In genomic region chr13:19635926-19636325, GRCh38 we compare ENCODE assay signal across 8 cellular contexts. TPM values are rescaled to one million over a fixed set of nuclear protein-coding genes. Genes with fewer than 3 reads are reported as not detected.
DNase-seq lines count a peak whose midpoint lies in the region; ATAC-seq, FAIRE-seq and TF ChIP-seq lines count a peak whose summit lies in the region.
"Not testable (repeated sequence)": the region's sequence is repeated elsewhere in the genome, so short reads cannot be mapped to it uniquely, and the experiment has no call there.

No MANE protein-coding gene starts in this region.

- RAD21 ChIA-PET in GM12878 (lab: Charles Lee; ENCODE audit: unreplicated experiment) = not testable (repeated sequence)

- peaks cover 61% of the 10 kb centered on the region for H3K4me1 ChIP-seq in CD4-positive, alpha-beta memory T cell (ENCODE audit: insufficient read depth, low read length)
- H3K4me1 ChIP-seq in Loucy (ENCODE audit: insufficient read depth, low read length, poor library complexity, severe bottlenecking) (peaks cover 36% of the 10 kb centered on the region), hepatocyte (ENCODE audit: insufficient read depth) (peaks cover 17% of the 10 kb centered on the region)
- H3K4me1 ChIP-seq in GM12878 (ENCODE audit: control insufficient read depth, insufficient read depth, low read length) = not testable (repeated sequence)

- peak overlapping the region; percentile 87 for H3K9ac ChIP-seq in Loucy (ENCODE audit: low read depth, low read length, poor library complexity, severe bottlenecking)
- H3K9ac ChIP-seq in GM12878 (ENCODE audit: control insufficient read depth, insufficient read depth, low read length) = not testable (repeated sequence)

- not testable (repeated sequence) for H2AFZ ChIP-seq in Loucy (ENCODE audit: low read length); GM12878 (ENCODE audit: control insufficient read depth, low read depth, low read length); hepatocyte

- TF ChIP-seq CTCF in Loucy (conservative IDR thresholded peaks at IDR 0.05; ENCODE audit: low read length); WTC11 (IDR thresholded peaks at IDR 0.05); GM12878 (IDR thresholded peaks at IDR 0.05 in 2 of 3, conservative IDR thresholded peaks at IDR 0.05 in 1 of 3; ENCODE audit: control insufficient read depth in 2 of 3, extremely low read depth in 1 of 3, insufficient read depth in 1 of 3, low read depth in 3 of 3, low read length in 3 of 3); hepatocyte (IDR thresholded peaks at IDR 0.05; ENCODE audit: poor library complexity); nephron progenitor cell (IDR thresholded peaks at IDR 0.05): not testable (repeated sequence)

- H3K27me3 Mint-ChIP-seq in CD4-positive, alpha-beta memory T cell; WTC11 (ENCODE audit: low read depth); activated T-helper 1 cell treated with anti-CD3 and anti-CD28 coated beads, Interleukin-12 subunit alpha, Interleukin-12 subunit beta, Interleukin-2, Interleukin-4 antibody, amounts not matched to agents 30 ng/mL and 10 ng/mL and 1 ng/mL, durations not matched to agents 14 hours and 24 hours and 36 hours (ENCODE audit: insufficient read depth); nephron progenitor cell (ENCODE audit: low read depth, poor library complexity); stimulated activated naive CD8-positive, alpha-beta T cell treated with anti-CD3 and anti-CD28 coated beads, Interleukin-15, amount 100 ng/mL, for 72 hours: not testable (repeated sequence)

- H3K36me3 ChIP-seq in CD4-positive, alpha-beta memory T cell (ENCODE audit: insufficient read depth, low read length); Loucy (ENCODE audit: insufficient read depth, low read length); GM12878 (ENCODE audit: control insufficient read depth in 2 of 2, insufficient read depth in 2 of 2, low read length in 1 of 2); hepatocyte (replicated peaks; ENCODE audit: insufficient read depth, low read depth): not testable (repeated sequence)

- in situ Hi-C loops in GM12878 (cut with MboI) = not testable (repeated sequence)

- not testable (repeated sequence) for H3K4me3 ChIP-seq in CD4-positive, alpha-beta memory T cell (ENCODE audit: low read length in 2 of 2); hepatocyte
- H3K4me3 ChIP-seq in Loucy (ENCODE audit: low read length, poor library complexity, severe bottlenecking) (peak overlapping the region; percentile 99), GM12878 (peak overlapping the region; percentile 97)

- not testable (repeated sequence) for H3K9me3 Mint-ChIP-seq in CD4-positive, alpha-beta memory T cell; activated T-helper 1 cell treated with anti-CD3 and anti-CD28 coated beads, Interleukin-12 subunit alpha, Interleukin-12 subunit beta, Interleukin-2, Interleukin-4 antibody, amounts not matched to agents 30 ng/mL and 10 ng/mL and 1 ng/mL, durations not matched to agents 14 hours and 24 hours and 36 hours; stimulated activated naive CD8-positive, alpha-beta T cell treated with anti-CD3 and anti-CD28 coated beads, Interleukin-15, amount 100 ng/mL, for 72 hours
- H3K9me3 Mint-ChIP-seq in WTC11 = peaks cover 13% of the 10 kb centered on the region
- H3K9me3 Mint-ChIP-seq in nephron progenitor cell = peaks cover 20% of the 10 kb centered on the region

- not testable (repeated sequence) for TF ChIP-seq POLR2A in GM12878 (IDR thresholded peaks at IDR 0.05; ENCODE audit: low read depth, low read length)

- not testable (repeated sequence) for DNase-seq in CD4-positive, alpha-beta memory T cell; WTC11 (ENCODE audit: low spot score); activated T-helper 1 cell treated with anti-CD3 and anti-CD28 coated beads, Interleukin-12 subunit alpha, Interleukin-12 subunit beta, Interleukin-2, Interleukin-4 antibody, amounts not matched to agents 30 ng/mL and 10 ng/mL and 1 ng/mL, durations not matched to agents 14 hours and 24 hours and 36 hours (ENCODE audit: low spot score); GM12878 (ENCODE audit: low read depth, low spot score); hepatocyte (ENCODE audit: low spot score); nephron progenitor cell; stimulated activated naive CD8-positive, alpha-beta T cell treated with anti-CD3 and anti-CD28 coated beads, Interleukin-15, amount 100 ng/mL, for 72 hours

- peaks cover 72% of the 10 kb centered on the region for H3K79me2 ChIP-seq in Loucy (ENCODE audit: insufficient read depth, low read length)
- peaks cover 54% of the 10 kb centered on the region for H3K79me2 ChIP-seq in GM12878 (ENCODE audit: control insufficient read depth, insufficient read depth, low read length)
- peaks cover 66% of the 10 kb centered on the region for H3K79me2 ChIP-seq in hepatocyte

- peaks cover 6 to 41% of the 10 kb centered on the region in 2 donors for H3K36me3 Mint-ChIP-seq in CD4-positive, alpha-beta memory T cell
- H3K36me3 Mint-ChIP-seq in WTC11 = peaks cover 15% of the 10 kb centered on the region
- peaks cover 17% of the 10 kb centered on the region for H3K36me3 Mint-ChIP-seq in activated T-helper 1 cell treated with anti-CD3 and anti-CD28 coated beads, Interleukin-12 subunit alpha, Interleukin-12 subunit beta, Interleukin-2, Interleukin-4 antibody, amounts not matched to agents 30 ng/mL and 10 ng/mL and 1 ng/mL, durations not matched to agents 14 hours and 24 hours and 36 hours (ENCODE audit: low read depth)
- H3K36me3 Mint-ChIP-seq in nephron progenitor cell (ENCODE audit: low read depth) = peaks cover 46% of the 10 kb centered on the region

- not testable (repeated sequence) for H3K9me2 ChIP-seq in Loucy (replicated peaks; ENCODE audit: low read depth, low read length); hepatocyte (replicated peaks; ENCODE audit: insufficient read depth)

- SMC1A ChIA-PET in GM12878 (lab: Charles Lee; ENCODE audit: uncharacterized antibody, unreplicated experiment) = not testable (repeated sequence)

- H3F3A ChIP-seq in Loucy (ENCODE audit: low read depth) = not testable (repeated sequence)

- not testable (repeated sequence) for BruUV-seq in GM12878 (replicated peaks; lab: Mats Ljungman, UMichigan)

- POLR2A ChIA-PET in CD4-positive, alpha-beta memory T cell (lab: Charles Lee; ENCODE audit: partially characterized antibody); WTC11 (lab: Charles Lee); GM12878 (lab: Charles Lee): not testable (repeated sequence)

- FAIRE-seq in GM12878 (lab: Jason Lieb, UNC) = not testable (repeated sequence)

- H3K27me3 ChIP-seq in CD4-positive, alpha-beta memory T cell (ENCODE audit: insufficient read depth, low read length); Loucy (ENCODE audit: insufficient read depth, low read length, poor library complexity, severe bottlenecking); GM12878 (replicated peaks in 1 of 2; ENCODE audit: control insufficient read depth in 2 of 2, insufficient read depth in 2 of 2, low read length in 1 of 2); hepatocyte: not testable (repeated sequence)

- peak overlapping the region in 5 of 7 donors; percentile 57 to 82 (median 72) for H3K27ac Mint-ChIP-seq in CD4-positive, alpha-beta memory T cell
- not testable (repeated sequence) for H3K27ac Mint-ChIP-seq in WTC11; activated T-helper 1 cell treated with anti-CD3 and anti-CD28 coated beads, Interleukin-12 subunit alpha, Interleukin-12 subunit beta, Interleukin-2, Interleukin-4 antibody, amounts not matched to agents 30 ng/mL and 10 ng/mL and 1 ng/mL, durations not matched to agents 14 hours and 24 hours and 36 hours; nephron progenitor cell
- H3K27ac Mint-ChIP-seq in stimulated activated naive CD8-positive, alpha-beta T cell treated with anti-CD3 and anti-CD28 coated beads, Interleukin-15, amount 100 ng/mL, for 72 hours = peak overlapping the region in 1 of 2 donors; percentile 95

- not testable (repeated sequence) for H3K27ac ChIP-seq in CD4-positive, alpha-beta memory T cell (ENCODE audit: low read depth, low read length); GM12878 (ENCODE audit: control insufficient read depth, insufficient read depth); hepatocyte

- H3K9me3 ChIP-seq in CD4-positive, alpha-beta memory T cell (ENCODE audit: control insufficient read depth in 1 of 2, low read length in 2 of 2); Loucy (ENCODE audit: insufficient read depth, low read depth, low read length); GM12878 (replicated peaks; ENCODE audit: control insufficient read depth, insufficient read depth, low read length); hepatocyte (ENCODE audit: low read depth): not testable (repeated sequence)

- peak overlapping the region; percentile 91 for H3K4me2 ChIP-seq in Loucy (ENCODE audit: low read depth, low read length, poor library complexity, severe bottlenecking)
- peak overlapping the region; percentile 54 for H3K4me2 ChIP-seq in GM12878 (ENCODE audit: control insufficient read depth, insufficient read depth)
- H3K4me2 ChIP-seq in hepatocyte = peak overlapping the region; percentile 86

- intact Hi-C loops in CD4-positive, alpha-beta memory T cell (cut with micrococcal nuclease); activated T-helper 1 cell treated with anti-CD3 and anti-CD28 coated beads, Interleukin-12 subunit alpha, Interleukin-12 subunit beta, Interleukin-2, Interleukin-4 antibody, amounts not matched to agents 30 ng/mL and 10 ng/mL and 1 ng/mL, durations not matched to agents 14 hours and 24 hours and 36 hours (cut with micrococcal nuclease): not testable (repeated sequence)
- intact Hi-C loops in GM12878 (cut with micrococcal nuclease; ENCODE audit: unreplicated experiment) = loop anchor here (10.0 kb wide), 1 partner anchor 229 kb away; the partner anchor contains the start of gene ZMYM5

- CTCF ChIA-PET in CD4-positive, alpha-beta memory T cell (lab: Charles Lee; ENCODE audit: partially characterized antibody); WTC11 (lab: Charles Lee); GM12878 (lab: Yijun Ruan, JAX): not testable (repeated sequence)

- H3K4me1 Mint-ChIP-seq in CD4-positive, alpha-beta memory T cell = peaks cover 37 to 74% (median 49%) of the 10 kb centered on the region in 4 donors
- peaks cover 18% of the 10 kb centered on the region for H3K4me1 Mint-ChIP-seq in WTC11
- peaks cover 26% of the 10 kb centered on the region for H3K4me1 Mint-ChIP-seq in activated T-helper 1 cell treated with anti-CD3 and anti-CD28 coated beads, Interleukin-12 subunit alpha, Interleukin-12 subunit beta, Interleukin-2, Interleukin-4 antibody, amounts not matched to agents 30 ng/mL and 10 ng/mL and 1 ng/mL, durations not matched to agents 14 hours and 24 hours and 36 hours (ENCODE audit: low read depth)
- peaks cover 19% of the 10 kb centered on the region for H3K4me1 Mint-ChIP-seq in nephron progenitor cell
- peaks cover 41% of the 10 kb centered on the region for H3K4me1 Mint-ChIP-seq in stimulated activated naive CD8-positive, alpha-beta T cell treated with anti-CD3 and anti-CD28 coated beads, Interleukin-15, amount 100 ng/mL, for 72 hours

- not testable (repeated sequence) for TF ChIP-seq RAD21 in GM12878 (IDR thresholded peaks at IDR 0.05; ENCODE audit: insufficient read depth, low read depth, low read length)

- H4K20me1 ChIP-seq in Loucy (ENCODE audit: insufficient read depth, low read length, poor library complexity, severe bottlenecking) (peaks cover 44% of the 10 kb centered on the region), hepatocyte (ENCODE audit: insufficient read depth, poor library complexity, severe bottlenecking) (peaks cover 23% of the 10 kb centered on the region)
- not testable (repeated sequence) for H4K20me1 ChIP-seq in GM12878 (ENCODE audit: control insufficient read depth, insufficient read depth)

- WGBS in GM12878 (ENCODE audit: insufficient coverage, insufficient replicate concordance, low lambda C conversion rate, missing lambda C conversion rate) = 87% methylated on average over 7 of the region's 7 CpGs
- WGBS in hepatocyte (ENCODE audit: low lambda C conversion rate, missing lambda C conversion rate) = 93% methylated on average over 7 of the region's 7 CpGs

- not testable (repeated sequence) for ATAC-seq in WTC11; GM12878; stimulated activated naive CD8-positive, alpha-beta T cell treated with anti-CD3 and anti-CD28 coated beads, Interleukin-15, amount 100 ng/mL, for 72 hours

- peak overlapping the region; percentile 100 for H3K4me3 Mint-ChIP-seq in CD4-positive, alpha-beta memory T cell
- H3K4me3 Mint-ChIP-seq in WTC11 (peak overlapping the region; percentile 17), nephron progenitor cell (peak overlapping the region; percentile 61)
- peak overlapping the region; percentile 98 for H3K4me3 Mint-ChIP-seq in activated T-helper 1 cell treated with anti-CD3 and anti-CD28 coated beads, Interleukin-12 subunit alpha, Interleukin-12 subunit beta, Interleukin-2, Interleukin-4 antibody, amounts not matched to agents 30 ng/mL and 10 ng/mL and 1 ng/mL, durations not matched to agents 14 hours and 24 hours and 36 hours
- H3K4me3 Mint-ChIP-seq in stimulated activated naive CD8-positive, alpha-beta T cell treated with anti-CD3 and anti-CD28 coated beads, Interleukin-15, amount 100 ng/mL, for 72 hours = peak overlapping the region; percentile 97 to 100

- not testable (repeated sequence) for TF ChIP-seq EP300 in GM12878 (IDR thresholded peaks at IDR 0.05; ENCODE audit: borderline replicate concordance in 1 of 2, control insufficient read depth in 1 of 2, low read depth in 2 of 2, low read length in 2 of 2)

RNA-seq across cellular contexts. Expression of gene MPHOSPH8, which starts 2.5 kb away (rescaled TPM):
- 100 to 1,000 TPM; 131 to 136 TPM for total RNA-seq in CD4-positive, alpha-beta memory T cell
- polyA plus RNA-seq in CD4-positive, alpha-beta memory T cell = 10 to 100 TPM in 1 of 2 donors, 1 to 10 TPM in 1; 5.6 to 24.5 TPM
- total RNA-seq in WTC11 (2021) = 18.2 to 18.5 TPM (median 18.3 TPM) in 3 replicates
- 42.9 and 44.3 TPM in 2 replicates for total RNA-seq in activated T-helper 1 cell treated with anti-CD3 and anti-CD28 coated beads, Interleukin-12 subunit alpha, Interleukin-12 subunit beta, Interleukin-2, Interleukin-4 antibody, amounts not matched to agents 30 ng/mL and 10 ng/mL and 1 ng/mL, durations not matched to agents 14 hours and 24 hours and 36 hours
- 65.9 and 72.3 TPM in 2 replicates for total RNA-seq in GM12878 (2013; cell fraction: nucleolus; rRNA removed)
- total RNA-seq in GM12878 (2014; rRNA removed) = 20.1 and 22.1 TPM in 2 replicates
- 29.3 and 30.3 TPM in 2 replicates for total RNA-seq in GM12878 (2014; rRNA removed; fragmentation: Illumina TruSeq; extraction: Trizol)
- 21.0 and 26.0 TPM in 2 replicates for total RNA-seq in GM12878 (2021)
- polyA plus RNA-seq in GM12878 (2011; ENCODE audit: low read depth) = 21.0 TPM
- polyA plus RNA-seq in GM12878 (2011; rRNA removed) = 34.8 and 43.5 TPM in 2 replicates
- polyA plus RNA-seq in GM12878 (2011; cell fraction: cytosol; rRNA removed) = 18.1 and 22.2 TPM in 2 replicates
- polyA plus RNA-seq in GM12878 (2011; cell fraction: nucleus; rRNA removed) = 52.9 and 58.7 TPM in 2 replicates
- 36.8 and 41.3 TPM in 2 replicates for polyA plus RNA-seq in GM12878 (2012)
- polyA plus RNA-seq in GM12878 (2014; fragmentation: Illumina TruSeq; extraction: Trizol) = 34.2 and 34.9 TPM in 2 replicates
- polyA plus RNA-seq in GM12878 (2014; fragmentation: Nextera tagmentation; extraction: Ambion mirVana) = 10 to 100 TPM; 16.6 to 29.3 TPM
- 21.6 and 27.7 TPM in 2 replicates for polyA plus RNA-seq in GM12878 (2014; rRNA removed)
- polyA plus RNA-seq in GM12878 (2016; fragmentation: Nextera tagmentation; extraction: Ambion mirVana) = 10 to 100 TPM; 15.9 to 17.1 TPM
- 10.8 and 11.4 TPM in 2 replicates for polyA minus RNA-seq in GM12878 (2011; rRNA and poly(A)+ RNA removed)
- 4.9 and 7.8 TPM in 2 replicates for polyA minus RNA-seq in GM12878 (2011; cell fraction: cytosol; rRNA and poly(A)+ RNA removed)
- 10.2 and 16.4 TPM in 2 replicates for polyA minus RNA-seq in GM12878 (2011; cell fraction: nucleus; rRNA and poly(A)+ RNA removed)
- 17.5 and 21.6 TPM in 2 replicates for total RNA-seq in hepatocyte
- polyA plus RNA-seq in hepatocyte = 12.8 and 14.5 TPM in 2 replicates

Comparison
In these comparisons a context has a peak if more than half of its experiments do, and no peak if none do; other contexts are left out.
1. H3K4me3 Mint-ChIP-seq: peak in every context shown above with its lines; median percentile 100 in CD4-positive, alpha-beta memory T cell; 98 in stimulated activated naive CD8-positive, alpha-beta T cell treated with anti-CD3 and anti-CD28 coated beads, Interleukin-15, amount 100 ng/mL, for 72 hours; 98 in activated T-helper 1 cell treated with anti-CD3 and anti-CD28 coated beads, Interleukin-12 subunit alpha, Interleukin-12 subunit beta, Interleukin-2, Interleukin-4 antibody, amounts not matched to agents 30 ng/mL and 10 ng/mL and 1 ng/mL, durations not matched to agents 14 hours and 24 hours and 36 hours; 61 in nephron progenitor cell; 17 in WTC11.